1 cellular context compared by ENCODE assay signal in genomic region chr16:3364774-3365427, GRCh38.
TF ChIP-seq lines count a peak whose summit lies in the region.

No MANE protein-coding gene starts in this region.

TF ChIP-seq in HepG2, 621 proteins besides CTCF, POLR2A, EP300 and RAD21 (continued from another document and continues in another):
- TF ChIP-seq TARDBP (CRISPR knock-in tag; IDR thresholded peaks at IDR 0.05) (no peak), ZFP36L2 (CRISPR knock-in tag; IDR thresholded peaks at IDR 0.05) (no peak), POLR2G (IDR thresholded peaks at IDR 0.05; ENCODE audit: low read depth, low read length) (peak; percentile 67; the same call in 1 of the 2 replicates), CENPBD1 (CRISPR knock-in tag; IDR thresholded peaks at IDR 0.05; ENCODE audit: borderline replicate concordance, low read depth) (no peak), PAXIP1 (CRISPR knock-in tag; conservative IDR thresholded peaks at IDR 0.05) (0 out of 2 replicates have a peak, but pooled peaks have one; percentile 17), JUN (CRISPR knock-in tag; IDR thresholded peaks at IDR 0.05) (no peak), TFE3 (CRISPR knock-in tag; IDR thresholded peaks at IDR 0.05) (0 out of 2 replicates have a peak, but pooled peaks have one; percentile 39), HMGXB3 (CRISPR knock-in tag; IDR thresholded peaks at IDR 0.05; ENCODE audit: borderline replicate concordance) (peak; percentile 65; the same call in 1 of the 2 replicates), MZF1 (CRISPR knock-in tag; IDR thresholded peaks at IDR 0.05; ENCODE audit: borderline replicate concordance) (no peak), ZNF782 (CRISPR knock-in tag; IDR thresholded peaks at IDR 0.05; ENCODE audit: borderline replicate concordance) (0 out of 2 replicates have a peak, but pooled peaks have one; percentile 66), SMAD9 (CRISPR knock-in tag; IDR thresholded peaks at IDR 0.05) (no peak), ZNF850 (CRISPR knock-in tag; conservative IDR thresholded peaks at IDR 0.05) (0 out of 2 replicates have a peak, but pooled peaks have one; percentile 47), RFXAP (CRISPR knock-in tag; IDR thresholded peaks at IDR 0.05; ENCODE audit: borderline replicate concordance) (peak; percentile 60; the same call in 1 of the 2 replicates), PBX2 (CRISPR knock-in tag; IDR thresholded peaks at IDR 0.05) (peak; percentile 59; the same call in 1 of the 2 replicates), ZNF609 (CRISPR knock-in tag; IDR thresholded peaks at IDR 0.05; ENCODE audit: borderline replicate concordance) (no peak), ELF1 (CRISPR knock-in tag; IDR thresholded peaks at IDR 0.05) (peak; percentile 59), MIXL1 (CRISPR knock-in tag; IDR thresholded peaks at IDR 0.05) (peak; percentile 59; the same call in 1 of the 2 replicates), HCFC1 (IDR thresholded peaks at IDR 0.05; ENCODE audit: low read depth, low read length) (peak; percentile 42; the same call in 1 of the 2 replicates), RBAK (CRISPR knock-in tag; IDR thresholded peaks at IDR 0.05) (no peak), DR1 (CRISPR knock-in tag; IDR thresholded peaks at IDR 0.05) (no peak), DMAP1 (CRISPR knock-in tag; IDR thresholded peaks at IDR 0.05) (peak; percentile 69; the same call in 1 of the 2 replicates), NPAS2 (CRISPR knock-in tag; IDR thresholded peaks at IDR 0.05; ENCODE audit: borderline replicate concordance) (no peak), MEIS2 (CRISPR knock-in tag; IDR thresholded peaks at IDR 0.05) (no peak), NR2C2 (CRISPR knock-in tag; IDR thresholded peaks at IDR 0.05; ENCODE audit: borderline replicate concordance) (peak; percentile 67), ZNF264 (CRISPR knock-in tag; IDR thresholded peaks at IDR 0.05) (peak; percentile 40; the same call in 1 of the 2 replicates), ZBTB3 (CRISPR knock-in tag; IDR thresholded peaks at IDR 0.05; ENCODE audit: borderline replicate concordance, low read depth) (no peak), ZFP91 (CRISPR knock-in tag; IDR thresholded peaks at IDR 0.05; ENCODE audit: borderline replicate concordance) (peak; percentile 56; the same call in 1 of the 2 replicates), MNT (IDR thresholded peaks at IDR 0.05) (peak; percentile 45), PATZ1 (CRISPR knock-in tag; IDR thresholded peaks at IDR 0.05) (no peak)
